Comparison of ENCODE assay signal across 20 cellular contexts in the genomic region with DNA sequence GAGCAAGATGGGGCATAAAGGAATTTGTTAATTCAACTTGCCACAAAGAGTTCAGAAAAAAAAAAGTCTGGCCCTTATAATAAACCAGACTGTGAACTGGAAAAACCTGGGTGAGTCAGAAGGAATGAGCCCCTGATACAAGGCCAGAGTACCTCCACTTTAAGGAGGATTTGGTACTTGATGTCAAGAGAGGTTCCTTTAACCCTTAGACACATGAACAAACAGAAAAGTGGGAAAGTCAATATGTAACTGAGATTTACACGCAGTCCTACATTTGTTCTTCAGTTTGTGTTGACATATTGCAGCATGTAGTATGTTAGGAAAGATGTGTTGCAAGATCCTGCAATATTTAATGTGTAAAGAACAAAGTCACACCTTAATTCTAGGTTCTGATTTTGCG. TPM values are rescaled to one million over a fixed set of nuclear protein-coding genes. Genes with fewer than 3 reads are reported as not detected.
"Had no signal": no experiment of that assay in that cellular context is flagged by ENCODE, and none has a peak within 500 bp of the region (broad histone marks: within the 10 kb centered on the region; RNA-seq: fewer than 3 reads in every experiment).

No MANE protein-coding gene starts in this region.

- H3K4me1 Mint-ChIP-seq: activated naive CD8-positive, alpha-beta T cell treated with anti-CD3 and anti-CD28 coated beads for 36 hours; brain; central memory CD8-positive, alpha-beta T cell; endodermal cell; nephron progenitor cell; stimulated activated naive B cell treated with anti-CD40 and anti-IgM and Interleukin-4, amounts not matched to agents 10 μg/mL and 1 μg/mL and 100 μg/mL, for 72 hours had no signal

- H3K36me3 Mint-ChIP-seq: activated naive CD8-positive, alpha-beta T cell treated with anti-CD3 and anti-CD28 coated beads for 36 hours; brain; stimulated activated naive B cell treated with anti-CD40 and anti-IgM and Interleukin-4, amounts not matched to agents 10 μg/mL and 1 μg/mL and 100 μg/mL, for 72 hours had no signal

- H3K9me3 Mint-ChIP-seq: activated naive CD8-positive, alpha-beta T cell treated with anti-CD3 and anti-CD28 coated beads for 36 hours; brain; central memory CD8-positive, alpha-beta T cell; endodermal cell had no signal

- H3K27ac Mint-ChIP-seq: activated naive CD8-positive, alpha-beta T cell treated with anti-CD3 and anti-CD28 coated beads for 36 hours; brain; endodermal cell; nephron progenitor cell; stimulated activated naive B cell treated with anti-CD40 and anti-IgM and Interleukin-4, amounts not matched to agents 10 μg/mL and 1 μg/mL and 100 μg/mL, for 72 hours had no signal

- H3K4me3 ChIP-seq: colonic mucosa, hepatocyte had no signal

- ATAC-seq: activated CD4-positive, CD25-positive, alpha-beta regulatory T cell treated with anti-CD3 and anti-CD28 coated beads, Interleukin-2, amount 50 U/mL, for 24 hours; foreskin keratinocyte; left colon; stimulated activated naive B cell treated with anti-CD40 and anti-IgM and Interleukin-4, amounts not matched to agents 10 μg/mL and 1 μg/mL and 100 μg/mL, for 72 hours had no signal

- H3K27ac ChIP-seq: colonic mucosa, foreskin keratinocyte, hepatocyte had no signal

- H3K9me3 ChIP-seq: colonic mucosa had no signal

- DNase-seq: activated CD4-positive, alpha-beta T cell treated with anti-CD3 and anti-CD28 coated beads, Interleukin-2, amount 50 U/mL, for 1 hour; activated naive CD8-positive, alpha-beta T cell treated with anti-CD3 and anti-CD28 coated beads for 36 hours; amniotic stem cell; colonic mucosa; endodermal cell; left colon; nephron progenitor cell; occipital lobe; posterior cingulate gyrus; retina; stimulated activated naive B cell treated with anti-CD40 and anti-IgM and Interleukin-4, amounts not matched to agents 10 μg/mL and 1 μg/mL and 100 μg/mL, for 72 hours; T-helper 1 cell; T1000 had no signal

- H2AFZ ChIP-seq: hepatocyte had no signal

- H3K79me2 ChIP-seq: hepatocyte had no signal

- H3K36me3 ChIP-seq: colonic mucosa had no signal

- H3K27me3 ChIP-seq: colonic mucosa, foreskin keratinocyte, hepatocyte had no signal

- H3K4me2 ChIP-seq: hepatocyte had no signal

- H3K4me3 Mint-ChIP-seq: activated naive CD8-positive, alpha-beta T cell treated with anti-CD3 and anti-CD28 coated beads for 36 hours; brain; central memory CD8-positive, alpha-beta T cell; endodermal cell; nephron progenitor cell; stimulated activated naive B cell treated with anti-CD40 and anti-IgM and Interleukin-4, amounts not matched to agents 10 μg/mL and 1 μg/mL and 100 μg/mL, for 72 hours had no signal

- H3K4me1 ChIP-seq: colonic mucosa, foreskin keratinocyte had no signal

RNA-seq across cellular contexts. Expression of gene SLC38A4, which starts 14.2 kb away (rescaled TPM):
- total RNA-seq: activated CD8-positive, alpha-beta memory T cell treated with anti-CD3 and anti-CD28 coated beads for 36 hours; activated naive CD8-positive, alpha-beta T cell treated with anti-CD3 and anti-CD28 coated beads for 36 hours; epithelial cell of proximal tubule had no signal
